1 cellular context compared by ENCODE assay signal in genomic region chr11:65274734-65275682, GRCh38.
TF ChIP-seq lines count a peak whose summit lies in the region.

No MANE protein-coding gene starts in this region.

TF ChIP-seq in A549, 52 proteins besides CTCF, POLR2A, EP300 and RAD21 (continued from another document):
- TF ChIP-seq RNF2 (IDR thresholded peaks at IDR 0.05; ENCODE audit: borderline replicate concordance, low read depth) (no peak), NPAS2 (CRISPR knock-in tag; IDR thresholded peaks at IDR 0.05; ENCODE audit: borderline replicate concordance) (no peak), FOXS1 (CRISPR knock-in tag; IDR thresholded peaks at IDR 0.05) (no peak), HDAC2 (IDR thresholded peaks at IDR 0.05) (no peak), ESRRA (IDR thresholded peaks at IDR 0.05; ENCODE audit: borderline replicate concordance, low read length) (no peak), RARB (CRISPR knock-in tag; IDR thresholded peaks at IDR 0.05) (no peak), CBX2 (IDR thresholded peaks at IDR 0.05; ENCODE audit: borderline replicate concordance, low read depth) (no peak), HOXB13 (CRISPR knock-in tag; IDR thresholded peaks at IDR 0.05; ENCODE audit: low read depth) (no peak), FOSB (CRISPR knock-in tag; IDR thresholded peaks at IDR 0.05) (no peak), ZC3H11A (IDR thresholded peaks at IDR 0.05) (no peak), FOSL2 (IDR thresholded peaks at IDR 0.05) (no peak; the same call in 1 of the 2 replicates), FOSL2 (CRISPR knock-in tag; IDR thresholded peaks at IDR 0.05) (peak; percentile 65), MAZ (IDR thresholded peaks at IDR 0.05; ENCODE audit: borderline replicate concordance, low read depth, low read length) (no peak), CBX8 (IDR thresholded peaks at IDR 0.05) (no peak), POLR2AphosphoS2 (conservative IDR thresholded peaks at IDR 0.05; ENCODE audit: low read length) (no peak), BCL3 (IDR thresholded peaks at IDR 0.05) (no peak)
TF ChIP-seq in A549: peak in this region for 8.
